ENCODE assay signal across 8 cellular contexts in genomic region chr19:54439174-54439851, GRCh38. TPM values are rescaled to one million over a fixed set of nuclear protein-coding genes. Genes with fewer than 3 reads are reported as not detected.
DNase-seq lines count a peak whose midpoint lies in the region; ATAC-seq, FAIRE-seq and TF ChIP-seq lines count a peak whose summit lies in the region.

No MANE protein-coding gene starts in this region.

- no peak overlapping the region for H3K4me3 ChIP-seq in astrocyte of the cerebellum (ENCODE audit: low read depth, low read length)

- no peak for ATAC-seq in HG02870 (IDR thresholded peaks at IDR 0.05; ENCODE audit: unreplicated experiment)

- H3K27ac ChIP-seq in layer of hippocampus (ENCODE audit: low read depth, low read length), result peak overlapping the region; percentile 19

- FAIRE-seq in frontal cortex (lab: Jason Lieb, UNC), result no peak
- no peak for FAIRE-seq in H54 (lab: Jason Lieb, UNC)

- DNase-seq in ELF-1 (ENCODE audit: low read depth, low spot score) (peak; percentile 89), NCI-H1694 treated with DMSO at 0.1 percent for 48 hours (lab: John Stamatoyannopoulos, UW) (peak; percentile 9), astrocyte of the cerebellum (ENCODE audit: low read depth) (no peak), NCI-H345 (lab: John Stamatoyannopoulos, UW) (no peak), frontal cortex (ENCODE audit: low spot score in 2 of 2) (no peak), H54 (ENCODE audit: insufficient read length, low spot score) (no peak)

- no peak for TF ChIP-seq POLR2A in H54 (IDR thresholded peaks at IDR 0.05; ENCODE audit: low read depth, low read length)

- no peaks in the 10 kb centered on the region for H3K27me3 ChIP-seq in layer of hippocampus (ENCODE audit: control insufficient read depth, insufficient read depth, low read length)

- TF ChIP-seq CTCF in astrocyte of the cerebellum (IDR thresholded peaks at IDR 0.05; ENCODE audit: low read depth, low read length, missing control alignments), result peak; percentile 75

- in situ Hi-C loops in astrocyte of the cerebellum (cut with HindIII; ENCODE audit: low sequenced_read_pairs), result no loop called here

RNA-seq across cellular contexts. Expression of gene LENG8, which starts 9.7 kb away (rescaled TPM):
- 17.1 TPM for total RNA-seq in frontal cortex

RNA-seq across cellular contexts. Expression of gene TTYH1, which starts 24.0 kb away (rescaled TPM):
- total RNA-seq in frontal cortex, result 65.2 TPM

RNA-seq across cellular contexts. Expression of gene LENG9, which starts 24.3 kb away (rescaled TPM):
- 4.5 TPM for total RNA-seq in frontal cortex

RNA-seq across cellular contexts. Expression of gene CDC42EP5, which starts 33.8 kb away (rescaled TPM):
- total RNA-seq in frontal cortex, result 4.1 TPM

Comparison
In these comparisons a context has a peak if more than half of its experiments do, and no peak if none do; other contexts are left out.
1. DNase-seq: peak in ELF-1 (single experiment) and NCI-H1694 treated with DMSO at 0.1 percent for 48 hours (single experiment); none in astrocyte of the cerebellum (single experiment), NCI-H345 (single experiment), frontal cortex (0 of 2) and H54 (single experiment).